Comparison of ENCODE assay signal across 9 cellular contexts in the genomic region with DNA sequence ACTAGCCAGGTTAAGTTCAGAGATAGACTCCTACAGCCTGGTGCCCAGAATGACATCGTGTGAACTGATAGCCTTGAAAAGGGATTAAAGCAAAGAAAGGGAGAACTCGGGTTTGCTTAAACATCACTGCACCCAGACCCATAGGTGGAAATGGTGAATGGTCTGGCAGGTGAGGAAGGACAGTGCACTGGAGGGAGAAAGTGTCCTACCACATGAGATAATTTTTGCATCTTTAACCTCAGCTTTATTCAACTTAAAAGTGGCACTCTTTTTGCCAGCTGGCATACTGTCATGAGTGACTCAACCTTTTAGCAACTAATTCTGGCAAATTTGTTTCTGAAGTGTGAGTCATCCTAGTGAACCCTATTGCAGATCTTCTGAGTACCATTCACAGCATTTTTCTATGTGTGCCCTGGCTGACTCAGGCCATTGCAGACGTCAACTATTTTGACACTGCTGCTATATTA. TPM values are rescaled to one million over a fixed set of nuclear protein-coding genes. Genes with fewer than 3 reads are reported as not detected.
DNase-seq lines count a peak whose midpoint lies in the region; ATAC-seq, FAIRE-seq and TF ChIP-seq lines count a peak whose summit lies in the region.
"Had no signal": no experiment of that assay in that cellular context is flagged by ENCODE, and none has a peak within 500 bp of the region (broad histone marks: within the 10 kb centered on the region; RNA-seq: fewer than 3 reads in every experiment).

No MANE protein-coding gene starts in this region.

- no peak overlapping the region for H3K4me3 ChIP-seq in fibroblast of villous mesenchyme (ENCODE audit: low read depth, low read length)
- no peak overlapping the region for H3K4me3 ChIP-seq in H7 (ENCODE audit: insufficient read depth, low read depth, low read length)
- H3K4me3 ChIP-seq: esophagus squamous epithelium had no signal

- ATAC-seq in HG02884 (IDR thresholded peaks at IDR 0.05; ENCODE audit: unreplicated experiment) (no peak), GM19023 (IDR thresholded peaks at IDR 0.05; ENCODE audit: unreplicated experiment) (no peak)

- FAIRE-seq in RCC 7860 (lab: Jason Lieb, UNC): peak; percentile 82
- peak; percentile 86 for FAIRE-seq in urothelium cell line (lab: Jason Lieb, UNC)

- DNase-seq in stimulated activated CD4-positive, alpha-beta T cell treated with anti-CD3 and anti-CD28 coated beads, Interleukin-1b, Interleukin-23, amount 100 ng/mL, for 48 hours: peak; percentile 34
- DNase-seq in stimulated activated CD4-positive, alpha-beta T cell treated with anti-CD3 and anti-CD28 coated beads, Interleukin-12 subunit alpha, Interleukin-12 subunit beta, amount 100 ng/mL, for 4 hours: no peak
- DNase-seq in RCC 7860 (ENCODE audit: low spot score): peak; percentile 71
- DNase-seq in fibroblast of villous mesenchyme (ENCODE audit: low read depth): peak; percentile 41
- DNase-seq in urothelium cell line (ENCODE audit: low spot score): peak; percentile 76
- no peak for DNase-seq in H7
- DNase-seq: esophagus squamous epithelium had no signal

- no peaks in the 10 kb centered on the region for H3K27me3 ChIP-seq in H7 (ENCODE audit: control insufficient read depth, insufficient read depth, low read length)
- H3K27me3 ChIP-seq: esophagus squamous epithelium had no signal

- TF ChIP-seq CTCF in fibroblast of villous mesenchyme (IDR thresholded peaks at IDR 0.05; ENCODE audit: insufficient read depth, low read depth, low read length): no peak

- H3K36me3 ChIP-seq in H7 (replicated peaks; ENCODE audit: control insufficient read depth, insufficient read depth, low read length): no peaks in the 10 kb centered on the region
- H3K36me3 ChIP-seq: esophagus squamous epithelium had no signal

RNA-seq across cellular contexts. Expression of a gene that starts 53.0 kb away (rescaled TPM):
- not detected in 2 replicates for total RNA-seq in fibroblast of villous mesenchyme
- not detected in 2 replicates for total RNA-seq in H7 (2014; rRNA removed; shearing (Covaris generic))

Comparison
In these comparisons a context has a peak if more than half of its experiments do, and no peak if none do; other contexts are left out.
1. DNase-seq: peak in stimulated activated CD4-positive, alpha-beta T cell treated with anti-CD3 and anti-CD28 coated beads, Interleukin-1b, Interleukin-23, amount 100 ng/mL, for 48 hours (single experiment), RCC 7860 (single experiment), fibroblast of villous mesenchyme (single experiment) and urothelium cell line (single experiment); none in stimulated activated CD4-positive, alpha-beta T cell treated with anti-CD3 and anti-CD28 coated beads, Interleukin-12 subunit alpha, Interleukin-12 subunit beta, amount 100 ng/mL, for 4 hours (single experiment) and H7 (single experiment).